13 cellular contexts compared by ENCODE assay signal in the genomic region with DNA sequence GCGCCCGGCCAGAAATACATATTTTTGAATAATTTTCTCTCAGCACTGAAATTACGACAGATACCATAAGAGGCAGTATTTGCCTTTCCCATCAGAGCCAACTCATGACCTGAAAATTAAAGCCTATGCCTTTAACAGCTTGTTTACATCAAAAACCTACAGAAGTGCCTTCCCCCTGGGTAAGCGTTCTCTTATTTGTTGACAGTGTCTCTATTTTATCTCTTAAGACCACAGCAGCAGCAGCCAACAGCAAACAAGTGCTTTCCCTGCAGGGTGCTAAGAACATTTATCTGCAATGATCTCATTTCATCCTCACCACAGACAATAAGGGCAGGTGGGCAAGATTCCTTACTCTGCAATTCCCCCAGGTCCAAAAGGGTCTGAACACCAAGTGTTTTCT. TPM values are rescaled to one million over a fixed set of nuclear protein-coding genes. Genes with fewer than 3 reads are reported as not detected.
A peak's percentile ranks its signal among the peaks of the same experiment; 100 is the strongest.
DNase-seq lines count a peak whose midpoint lies in the region; ATAC-seq and TF ChIP-seq lines count a peak whose summit lies in the region.
"Had no signal": no experiment of that assay in that cellular context is flagged by ENCODE, and none has a peak within 500 bp of the region (broad histone marks: within the 10 kb centered on the region; RNA-seq: fewer than 3 reads in every experiment).

No MANE protein-coding gene starts in this region.

- H3K23ac ChIP-seq in trophoblast cell (ENCODE audit: low read length), result no peak overlapping the region

- no peak overlapping the region for H2AFZ ChIP-seq in trophoblast cell (ENCODE audit: insufficient read depth, low read length, poor library complexity)

- H2AK5ac ChIP-seq in trophoblast cell (ENCODE audit: low read length), result no peak overlapping the region

- no CpG with 5 or more reads among the region's 4 CpGs for WGBS in trophoblast cell (ENCODE audit: extremely low coverage, insufficient coverage, insufficient read length)

- no peak overlapping the region for H3K27ac ChIP-seq in coronary artery
- no peak overlapping the region for H3K27ac ChIP-seq in trophoblast cell (ENCODE audit: low read depth, low read length)
- H3K27ac ChIP-seq: upper lobe of right lung had no signal

- ATAC-seq in GM18907 (IDR thresholded peaks at IDR 0.05; ENCODE audit: unreplicated experiment), result no peak
- ATAC-seq: Panc1, upper lobe of right lung had no signal

- H3K9me3 ChIP-seq in trophoblast cell (ENCODE audit: insufficient read depth, low read depth, low read length), result no peaks in the 10 kb centered on the region
- H3K9me3 ChIP-seq: upper lobe of right lung had no signal

- H3K4ac ChIP-seq in trophoblast cell (ENCODE audit: low read depth, low read length), result peak overlapping the region; percentile 78

- no peak overlapping the region for H2BK5ac ChIP-seq in trophoblast cell (ENCODE audit: low read depth, low read length, poor library complexity)

- peaks cover 14% of the 10 kb centered on the region for H3K79me2 ChIP-seq in trophoblast cell (ENCODE audit: control insufficient read depth, insufficient read depth, low read length, poor library complexity)

- no peak overlapping the region for H3K9ac ChIP-seq in trophoblast cell (ENCODE audit: low read length)

- no peak overlapping the region for H3K14ac ChIP-seq in trophoblast cell (ENCODE audit: low read length)

- H4K8ac ChIP-seq in trophoblast cell (ENCODE audit: low read depth, low read length), result no peak overlapping the region

- TF ChIP-seq CTCF in coronary artery (IDR thresholded peaks at IDR 0.05), result no peak

- H3K18ac ChIP-seq in trophoblast cell (ENCODE audit: low read length), result no peak overlapping the region

- H3K4me3 ChIP-seq in coronary artery (peak overlapping the region; percentile 11), trophoblast cell (ENCODE audit: low read depth, low read length) (no peak overlapping the region)
- H3K4me3 ChIP-seq: upper lobe of right lung had no signal

- H4K12ac ChIP-seq in trophoblast cell (ENCODE audit: low read depth, low read length), result no peak overlapping the region

- H3K27me3 ChIP-seq in trophoblast cell (ENCODE audit: insufficient read depth, low read length), result no peaks in the 10 kb centered on the region
- H3K27me3 ChIP-seq: upper lobe of right lung had no signal

- no peaks in the 10 kb centered on the region for H3K79me1 ChIP-seq in trophoblast cell (ENCODE audit: low read length)

- H4K91ac ChIP-seq in trophoblast cell (ENCODE audit: low read depth, low read length), result no peak overlapping the region

- no peak overlapping the region for H2BK12ac ChIP-seq in trophoblast cell (ENCODE audit: low read length)

- no peak overlapping the region for H2BK120ac ChIP-seq in trophoblast cell (ENCODE audit: insufficient read depth, low read length, poor library complexity)

- H3K36me3 ChIP-seq in trophoblast cell (ENCODE audit: control insufficient read depth in 1 of 2, insufficient read depth in 2 of 2, low read length in 2 of 2), result peaks cover 14 to 24% of the 10 kb centered on the region in 2 experiments

- in situ Hi-C loops in G401 (cut with HindIII; ENCODE audit: low sequenced_read_pairs), result no loop called here

- no peak overlapping the region for H3K4me2 ChIP-seq in trophoblast cell (ENCODE audit: low read length)

- H3K4me1 ChIP-seq in trophoblast cell (ENCODE audit: control insufficient read depth in 1 of 2, insufficient read depth in 2 of 2, low read length in 2 of 2), result peaks cover 7% of the 10 kb centered on the region in 2 experiments

- peak; percentile 37 for DNase-seq in G401 (ENCODE audit: low spot score)
- peak; percentile 74 for DNase-seq in NCI-H146 treated with DMSO at 0.1 percent for 48 hours (lab: John Stamatoyannopoulos, UW; ENCODE audit: unreplicated experiment)
- DNase-seq in coronary artery (ENCODE audit: low spot score), result no peak
- no peak for DNase-seq in trophoblast cell
- DNase-seq in NOMO-1 (lab: John Stamatoyannopoulos, UW; ENCODE audit: unreplicated experiment in 2 of 2), result no peak
- DNase-seq in NCI-H446 (lab: John Stamatoyannopoulos, UW), result no peak
- DNase-seq in pons (ENCODE audit: low spot score), result no peak
- DNase-seq: activated CD4-positive, alpha-beta memory T cell treated with anti-CD3 and anti-CD28 coated beads for 36 hours; activated effector memory CD4-positive, alpha-beta T cell treated with anti-CD3 and anti-CD28 coated beads, Interleukin-2, amount 50 U/mL, for 16 hours; NCI-H2171 had no signal

RNA-seq across cellular contexts. Expression of a gene that starts 6.0 kb away (rescaled TPM):
- total RNA-seq in G401 (2014; rRNA removed; shearing (Covaris generic)), result 86.3 and 92.4 TPM in 2 replicates
- polyA plus RNA-seq in trophoblast cell (2013), result 92.6 and 94.5 TPM in 2 replicates

RNA-seq across cellular contexts. Expression of a gene that starts 33.2 kb away (rescaled TPM):
- 19.6 and 25.3 TPM in 2 replicates for total RNA-seq in G401 (2014; rRNA removed; shearing (Covaris generic))
- 40.6 and 42.9 TPM in 2 replicates for polyA plus RNA-seq in trophoblast cell (2013)

RNA-seq across cellular contexts. Expression of a gene that starts 36.9 kb away (rescaled TPM):
- total RNA-seq in G401 (2014; rRNA removed; shearing (Covaris generic)), result 24.9 and 28.2 TPM in 2 replicates
- polyA plus RNA-seq in trophoblast cell (2013), result 31.0 and 32.1 TPM in 2 replicates

RNA-seq across cellular contexts. Expression of a gene that starts 51.5 kb away (rescaled TPM):
- total RNA-seq in G401 (2014; rRNA removed; shearing (Covaris generic)), result not detected in 2 replicates
- 0.01 TPM in 1 of 2 replicates, not detected in the other for polyA plus RNA-seq in trophoblast cell (2013)

Comparison
In these comparisons a context has a peak if more than half of its experiments do, and no peak if none do; other contexts are left out.
1. DNase-seq: peak in G401 (single experiment) and NCI-H146 treated with DMSO at 0.1 percent for 48 hours (single experiment); none in coronary artery (single experiment), trophoblast cell (0 of 2), NOMO-1 (0 of 2), NCI-H446 (0 of 2) and pons (single experiment).